ENCODE assay signal across 20 cellular contexts in the genomic region with DNA sequence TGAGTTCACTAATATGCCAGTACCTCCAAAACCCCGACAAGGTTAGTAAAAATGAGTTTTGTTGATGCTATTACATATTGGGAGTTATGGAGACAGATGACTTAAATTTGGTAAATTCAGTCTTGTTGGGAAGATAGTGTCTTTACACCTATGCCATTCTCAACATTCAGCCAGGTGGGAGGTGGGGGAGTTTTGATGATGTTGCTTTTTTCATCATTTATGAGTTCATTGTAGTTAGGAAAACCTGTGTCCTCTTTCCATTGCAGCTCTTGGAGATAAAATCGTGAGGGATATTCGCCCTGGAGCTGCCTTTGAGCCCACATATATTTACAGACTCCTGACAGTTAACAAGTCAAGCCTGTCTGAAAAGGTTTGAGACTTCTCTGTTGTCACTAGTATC. TPM values are rescaled to one million over a fixed set of nuclear protein-coding genes. Genes with fewer than 3 reads are reported as not detected.
DNase-seq lines count a peak whose midpoint lies in the region; ATAC-seq, FAIRE-seq and TF ChIP-seq lines count a peak whose summit lies in the region.
"Had no signal": no experiment of that assay in that cellular context is flagged by ENCODE, and none has a peak within 500 bp of the region (broad histone marks: within the 10 kb centered on the region; RNA-seq: fewer than 3 reads in every experiment).

No MANE protein-coding gene starts in this region.

- peak overlapping the region; percentile 83 for H3K27ac Mint-ChIP-seq in CD4-positive, alpha-beta T cell
- H3K27ac Mint-ChIP-seq in T-cell, result peak overlapping the region; percentile 31 to 90
- H3K27ac Mint-ChIP-seq in naive thymus-derived CD4-positive, alpha-beta T cell, result peak overlapping the region in 8 of 9 donors; percentile 83 to 98 (median 92)

- no peak for TF ChIP-seq RAD21 in A549 (conservative IDR thresholded peaks at IDR 0.05 in 1 of 2, IDR thresholded peaks at IDR 0.05 in 1 of 2)

- ATAC-seq in A549 (no peak), T-cell (replicated peaks in 1 of 4) (no peak), GM21619 (IDR thresholded peaks at IDR 0.05; ENCODE audit: unreplicated experiment) (no peak), HG02885 (IDR thresholded peaks at IDR 0.05; ENCODE audit: poor library complexity, unreplicated experiment) (no peak), GM21381 (IDR thresholded peaks at IDR 0.05; ENCODE audit: unreplicated experiment) (no peak)
- no peak for ATAC-seq in CD4-positive, alpha-beta T cell (ENCODE audit: poor library complexity)
- ATAC-seq in naive thymus-derived CD4-positive, alpha-beta T cell, result no peak
- ATAC-seq: HCT116, Right ventricle myocardium inferior had no signal

- no peak for FAIRE-seq in A549 (lab: Jason Lieb, UNC)
- FAIRE-seq: RCC 7860 had no signal

- H3K4me1 Mint-ChIP-seq in CD4-positive, alpha-beta T cell (ENCODE audit: low read depth), result peaks cover 72% of the 10 kb centered on the region
- H3K4me1 Mint-ChIP-seq in T-cell, result peaks cover 39 to 75% (median 69%) of the 10 kb centered on the region in 3 donors
- peaks cover 33 to 82% (median 66%) of the 10 kb centered on the region in 7 donors for H3K4me1 Mint-ChIP-seq in naive thymus-derived CD4-positive, alpha-beta T cell

- H3K4me1 ChIP-seq in A549, result no peaks in the 10 kb centered on the region
- H3K4me1 ChIP-seq in naive thymus-derived CD4-positive, alpha-beta T cell (ENCODE audit: control insufficient read depth in 2 of 2, insufficient read depth in 2 of 2, low read length in 2 of 2), result peaks cover 9 to 38% of the 10 kb centered on the region in 2 donors

- H3K36me3 Mint-ChIP-seq in CD4-positive, alpha-beta T cell (ENCODE audit: low read depth), result peaks cover 54% of the 10 kb centered on the region
- H3K36me3 Mint-ChIP-seq in T-cell, result peaks cover 43% of the 10 kb centered on the region
- peaks cover 0 to 39% (median 23%) of the 10 kb centered on the region in 5 donors for H3K36me3 Mint-ChIP-seq in naive thymus-derived CD4-positive, alpha-beta T cell

- no peak for TF ChIP-seq EP300 in A549 (IDR thresholded peaks at IDR 0.05)

- TF ChIP-seq CTCF in A549 (IDR thresholded peaks at IDR 0.05), result no peak
- TF ChIP-seq CTCF in CD4-positive, alpha-beta T cell (IDR thresholded peaks at IDR 0.05), result no peak

- intact Hi-C loops in CD4-positive, alpha-beta T cell (cut with DNase I, micrococcal nuclease), result loop anchor here in 1 of 2 experiments (10.0 kb wide), 1 partner anchor 325 kb away; no protein-coding TSS in a partner anchor
- intact Hi-C loops in naive thymus-derived CD4-positive, alpha-beta T cell (cut with micrococcal nuclease), result loop anchor here in 1 of 2 donors (1.0 kb wide), 1 partner anchor 8 kb away; no protein-coding TSS in a partner anchor

- peaks cover 6 to 43% (median 12%) of the 10 kb centered on the region in 3 experiments for H3K36me3 ChIP-seq in naive thymus-derived CD4-positive, alpha-beta T cell (ENCODE audit: control insufficient read depth in 2 of 3, insufficient read depth in 3 of 3, low read length in 3 of 3)

- no peak for DNase-seq in A549 (ENCODE audit: low read depth in 1 of 2, low spot score in 1 of 2)
- DNase-seq in CD4-positive, alpha-beta T cell, result no peak
- no peak for DNase-seq in T-cell
- no peak for DNase-seq in naive thymus-derived CD4-positive, alpha-beta T cell
- DNase-seq: AML-193, DMS153, GOT3, NCI-H1105, NCI-H1694, NCI-H2081 treated with DMSO at 0.1 percent for 48 hours, NCI-H2227 treated with DMSO at 0.1 percent for 48 hours, NCI-H774 had no signal

- POLR2A ChIA-PET in A549 (lab: Yijun Ruan, JAX) (no interaction called here), T-cell (lab: Charles Lee) (no interaction called here)
- POLR2A ChIA-PET in CD4-positive, alpha-beta T cell (lab: Charles Lee), result interaction anchor here (1.5 kb wide), 1 partner anchor 12 kb away, joined by 5 read pairs; no protein-coding TSS in a partner anchor
- POLR2A ChIA-PET in naive thymus-derived CD4-positive, alpha-beta T cell (lab: Charles Lee), result interaction anchor here (1.0 kb wide), 1 partner anchor 26 kb away, joined by 3 read pairs; no protein-coding TSS in a partner anchor

- H3K4me3 Mint-ChIP-seq in CD4-positive, alpha-beta T cell, result no peak overlapping the region
- H3K4me3 Mint-ChIP-seq in T-cell, result peak overlapping the region in 2 of 3 donors; percentile 2 to 30
- H3K4me3 Mint-ChIP-seq in naive thymus-derived CD4-positive, alpha-beta T cell, result peak overlapping the region in 7 of 10 donors; percentile 38 to 86 (median 65)

- no peak for TF ChIP-seq POLR2A in A549 (IDR thresholded peaks at IDR 0.05; ENCODE audit: low read length)

- no peaks in the 10 kb centered on the region for H3K9me3 ChIP-seq in A549
- H3K9me3 ChIP-seq in CD4-positive, alpha-beta T cell (ENCODE audit: control insufficient read depth, low read length), result no peaks in the 10 kb centered on the region
- no peaks in the 10 kb centered on the region for H3K9me3 ChIP-seq in naive thymus-derived CD4-positive, alpha-beta T cell (ENCODE audit: control insufficient read depth in 2 of 3, low read length in 3 of 3)

- H3K9me3 Mint-ChIP-seq in CD4-positive, alpha-beta T cell, result no peaks in the 10 kb centered on the region
- no peaks in the 10 kb centered on the region for H3K9me3 Mint-ChIP-seq in T-cell
- peaks cover 0 to 2% (median 0%) of the 10 kb centered on the region in 11 donors for H3K9me3 Mint-ChIP-seq in naive thymus-derived CD4-positive, alpha-beta T cell

- no peak overlapping the region for H3K4me3 ChIP-seq in A549
- no peak overlapping the region for H3K4me3 ChIP-seq in naive thymus-derived CD4-positive, alpha-beta T cell (ENCODE audit: low read length)
- H3K4me3 ChIP-seq: SK-N-MC had no signal

- no peak overlapping the region for H3K4me2 ChIP-seq in A549

- CTCF ChIA-PET in A549 (lab: Yijun Ruan, JAX) (interaction anchor here (0.9 to 18.3 kb wide), 8 partner anchors 9 to 211 kb away, joined by 3 to 452 read pairs (median 3); no protein-coding TSS in a partner anchor), T-cell (lab: Charles Lee) (interaction anchor here (0.6 to 1.9 kb wide), 7 partner anchors 9 to 238 kb away, joined by 3 to 10 read pairs (median 3); no protein-coding TSS in a partner anchor)
- CTCF ChIA-PET in CD4-positive, alpha-beta T cell (lab: Charles Lee), result interaction anchor here (0.9 to 2.7 kb wide), 5 partner anchors 13 to 254 kb away, joined by 3 to 11 read pairs (median 5); no protein-coding TSS in a partner anchor
- CTCF ChIA-PET in naive thymus-derived CD4-positive, alpha-beta T cell (lab: Charles Lee), result interaction anchor here (0.6 to 2.4 kb wide), 5 partner anchors 22 to 220 kb away, joined by 3 to 16 read pairs (median 4); no protein-coding TSS in a partner anchor

- no peak overlapping the region for H3K27ac ChIP-seq in A549
- H3K27ac ChIP-seq in CD4-positive, alpha-beta T cell (ENCODE audit: low read depth, low read length), result no peak overlapping the region
- peak overlapping the region; percentile 57 for H3K27ac ChIP-seq in naive thymus-derived CD4-positive, alpha-beta T cell (ENCODE audit: low read depth, low read length)
- H3K27ac ChIP-seq: C4-2B, SK-N-MC had no signal

- H3K27me3 ChIP-seq in CD4-positive, alpha-beta T cell (ENCODE audit: control insufficient read depth, insufficient read depth, low read length), result no peaks in the 10 kb centered on the region
- no peaks in the 10 kb centered on the region for H3K27me3 ChIP-seq in naive thymus-derived CD4-positive, alpha-beta T cell (ENCODE audit: control insufficient read depth in 2 of 2, insufficient read depth in 2 of 2, low read length in 2 of 2)

- WGBS in A549 (ENCODE audit: missing lambda C conversion rate), result 92% methylated on average over 3 of the region's 3 CpGs

- H3K27me3 Mint-ChIP-seq in CD4-positive, alpha-beta T cell, result no peaks in the 10 kb centered on the region
- no peaks in the 10 kb centered on the region for H3K27me3 Mint-ChIP-seq in T-cell
- no peaks in the 10 kb centered on the region for H3K27me3 Mint-ChIP-seq in naive thymus-derived CD4-positive, alpha-beta T cell

TF ChIP-seq in A549, 52 proteins besides CTCF, POLR2A, EP300 and RAD21:
- TF ChIP-seq TP53 (CRISPR knock-in tag; IDR thresholded peaks at IDR 0.05), result no peak
- TF ChIP-seq MAFK (IDR thresholded peaks at IDR 0.05; ENCODE audit: partially characterized antibody), result peak; percentile 51
- TF ChIP-seq, protein P1, sequence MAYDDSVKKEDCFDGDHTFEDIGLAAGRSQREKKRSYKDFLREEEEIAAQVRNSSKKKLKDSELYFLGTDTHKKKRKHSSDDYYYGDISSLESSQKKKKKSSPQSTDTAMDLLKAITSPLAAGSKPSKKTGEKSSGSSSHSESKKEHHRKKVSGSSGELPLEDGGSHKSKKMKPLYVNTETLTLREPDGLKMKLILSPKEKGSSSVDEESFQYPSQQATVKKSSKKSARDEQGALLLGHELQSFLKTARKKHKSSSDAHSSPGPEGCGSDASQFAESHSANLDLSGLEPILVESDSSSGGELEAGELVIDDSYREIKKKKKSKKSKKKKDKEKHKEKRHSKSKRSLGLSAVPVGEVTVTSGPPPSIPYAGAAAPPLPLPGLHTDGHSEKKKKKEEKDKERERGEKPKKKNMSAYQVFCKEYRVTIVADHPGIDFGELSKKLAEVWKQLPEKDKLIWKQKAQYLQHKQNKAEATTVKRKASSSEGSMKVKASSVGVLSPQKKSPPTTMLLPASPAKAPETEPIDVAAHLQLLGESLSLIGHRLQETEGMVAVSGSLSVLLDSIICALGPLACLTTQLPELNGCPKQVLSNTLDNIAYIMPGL (CRISPR knock-in tag; IDR thresholded peaks at IDR 0.05; ENCODE audit: borderline replicate concordance), result no peak
TF ChIP-seq in A549: peak in this region for 1.

RNA-seq across cellular contexts. Expression of a gene that starts 59.9 kb away (rescaled TPM):
- polyA plus RNA-seq in A549 (2011; rRNA removed), result 0.85 and 0.89 TPM in 2 replicates
- polyA plus RNA-seq in A549 (2012; cell fraction: cytosol; rRNA removed), result 0.65 and 1.1 TPM in 2 replicates
- polyA plus RNA-seq in A549 (2012; cell fraction: nucleus; rRNA removed), result 2.7 and 3.5 TPM in 2 replicates
- polyA plus RNA-seq in A549 (2017; fragmentation: RNase III; extraction: RNeasy Plus Mini Kit Qiagen cat#74134 plus additional on column Dnase treatment), result 1.6 to 2.9 TPM (median 2.4 TPM) in 3 replicates
- polyA minus RNA-seq in A549 (2011; rRNA and poly(A)+ RNA removed), result 1.6 and 1.9 TPM in 2 replicates
- 1 to 10 TPM; 2.0 to 2.6 TPM for total RNA-seq in CD4-positive, alpha-beta T cell
- 1 to 10 TPM in 4 of 5 donors, under 1 TPM in 1; 0.76 to 2.8 (median 1.8) TPM for total RNA-seq in T-cell
- 10 to 100 TPM in 1 of 5 experiments, 1 to 10 TPM in 1, under 1 TPM in 3; 0.38 to 14.4 (median 0.49) TPM for total RNA-seq in naive thymus-derived CD4-positive, alpha-beta T cell
- polyA plus RNA-seq in naive thymus-derived CD4-positive, alpha-beta T cell, result 1 to 10 TPM in 1 of 2 donors, under 1 TPM in 1; 0.82 to 1.7 TPM

Comparison
In these comparisons a context has a peak if more than half of its experiments do, and no peak if none do; other contexts are left out.
1. POLR2A ChIA-PET loops: an anchor here in CD4-positive, alpha-beta T cell (1.5 kb wide) and naive thymus-derived CD4-positive, alpha-beta T cell (1.0 kb wide); none called in A549 and T-cell.